ENCODE assay signal across 18 cellular contexts in the genomic region with DNA sequence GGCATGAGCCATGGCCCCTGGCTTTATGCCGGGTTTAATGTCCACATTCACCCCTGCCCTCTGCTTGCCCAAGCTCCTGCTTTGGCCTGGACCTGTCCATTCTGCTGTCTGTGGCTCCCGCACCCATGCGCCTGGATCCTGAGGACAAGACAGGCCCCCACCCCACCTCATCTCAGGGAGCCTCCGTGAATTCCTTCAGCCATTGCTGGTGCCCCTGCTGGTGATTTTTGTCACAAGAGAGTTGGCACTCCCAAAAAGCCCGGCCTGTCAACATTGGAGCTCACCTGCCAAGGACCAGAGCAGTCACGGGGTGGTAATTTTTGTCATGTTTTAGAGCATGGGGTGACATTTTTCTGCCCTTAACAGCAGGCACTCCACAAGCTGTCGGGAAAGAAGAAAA.
DNase-seq lines count a peak whose midpoint lies in the region; ATAC-seq, FAIRE-seq and TF ChIP-seq lines count a peak whose summit lies in the region.
"Had no signal": no experiment of that assay in that cellular context is flagged by ENCODE, and none has a peak within 500 bp of the region (broad histone marks: within the 10 kb centered on the region; RNA-seq: fewer than 3 reads in every experiment).

No MANE protein-coding gene starts in this region.

- H3K9ac ChIP-seq in HCT116 (ENCODE audit: low read length): no peak overlapping the region
- H3K9ac ChIP-seq in K562 (ENCODE audit: insufficient read depth in 1 of 2, low read depth in 2 of 2, low read length in 2 of 2): no peak overlapping the region

- H3K9me1 ChIP-seq in K562 (ENCODE audit: control insufficient read depth, insufficient read depth, low read length): no peaks in the 10 kb centered on the region

- H3K79me2 ChIP-seq in HCT116 (ENCODE audit: insufficient read depth, low read length) (no peaks in the 10 kb centered on the region), K562 (ENCODE audit: control insufficient read depth, insufficient read depth, low read length) (no peaks in the 10 kb centered on the region)

- in situ Hi-C loops in K562 (cut with MboI): no loop called here

- H3K27ac ChIP-seq in A673 (ENCODE audit: low read depth, low read length, poor library complexity, severe bottlenecking) (no peak overlapping the region), HCT116 (ENCODE audit: low read depth, low read length) (no peak overlapping the region), K562 (ENCODE audit: extremely low read depth, low read depth, low read length) (no peak overlapping the region), gastroesophageal sphincter (no peak overlapping the region)

- DNase-seq in A673 (ENCODE audit: low spot score) (no peak), HCT116 (ENCODE audit: low read depth, low spot score) (no peak), K562 (ENCODE audit: extremely low read depth in 1 of 4, low spot score in 3 of 4) (peak in 2 of 4 experiments; percentile 32 to 33), iPS-NIHi7 (ENCODE audit: extremely low spot score) (peak; percentile 53), NCI-H2081 treated with DMSO at 0.1 percent for 48 hours (lab: John Stamatoyannopoulos, UW) (no peak)
- no peak for DNase-seq in activated CD8-positive, alpha-beta memory T cell treated with anti-CD3 and anti-CD28 coated beads, Interleukin-2, amount 50 U/mL, for 48 hours
- DNase-seq: C1 segment of cervical spinal cord; CD4-positive, alpha-beta T cell; DMS79; EL; IMR-90; KG1 had no signal

- H4K20me1 ChIP-seq in HCT116 (ENCODE audit: insufficient read depth) (no peaks in the 10 kb centered on the region), K562 (replicated peaks; ENCODE audit: control insufficient read depth, insufficient read depth, low read length) (no peaks in the 10 kb centered on the region)

- no TSS peak for BruUV-seq in A673 (replicated peaks; lab: Mats Ljungman, UMichigan)
- BruUV-seq in HCT116 (replicated peaks; lab: Mats Ljungman, UMichigan): no TSS peak
- no TSS peak for BruUV-seq in K562 (replicated peaks; lab: Mats Ljungman, UMichigan)

- CTCF ChIA-PET in A673 (lab: Charles Lee) (no interaction called here), HCT116 (lab: Charles Lee) (no interaction called here), K562 (lab: Yijun Ruan, JAX; ENCODE audit: low intra/inter-chr PET ratio) (no interaction called here)

- no peak for FAIRE-seq in K562 (lab: Jason Lieb, UNC)
- FAIRE-seq: G401.6, GM12892, GM19239, H54 had no signal

- no peaks in the 10 kb centered on the region for H3K9me3 ChIP-seq in A673 (ENCODE audit: low read depth, low read length, poor library complexity, severe bottlenecking)
- H3K9me3 ChIP-seq in HCT116 (ENCODE audit: control insufficient read depth in 1 of 2, insufficient read depth in 1 of 2, low read depth in 1 of 2, low read length in 2 of 2): no peaks in the 10 kb centered on the region
- no peaks in the 10 kb centered on the region for H3K9me3 ChIP-seq in K562 (replicated peaks; ENCODE audit: control insufficient read depth, insufficient read depth, low read depth, low read length)
- H3K9me3 ChIP-seq in gastroesophageal sphincter: peaks cover 0 to 5% (median 0%) of the 10 kb centered on the region in 3 donors

- no peaks in the 10 kb centered on the region for H3K9me2 ChIP-seq in HCT116 (ENCODE audit: insufficient read depth)

- H3K4me2 ChIP-seq in HCT116 (ENCODE audit: low read length) (no peak overlapping the region), K562 (ENCODE audit: insufficient read depth, low read length) (no peak overlapping the region)

- H3K4me3 ChIP-seq in A673 (ENCODE audit: low read depth, low read length, poor library complexity, severe bottlenecking) (no peak overlapping the region), HCT116 (replicated peaks in 1 of 2; ENCODE audit: low read depth in 1 of 2, low read length in 2 of 2) (no peak overlapping the region), K562 (no peak overlapping the region), gastroesophageal sphincter (no peak overlapping the region)

- TF ChIP-seq POLR2A in HCT116 (IDR thresholded peaks at IDR 0.05; ENCODE audit: borderline replicate concordance, extremely low read depth, insufficient read depth, insufficient read length) (no peak), K562 (conservative IDR thresholded peaks at IDR 0.05) (no peak), gastroesophageal sphincter (IDR thresholded peaks at IDR 0.05) (no peak)

- intact Hi-C loops in A673 (cut with micrococcal nuclease; ENCODE audit: unreplicated experiment): loop anchor here (10.0 kb wide), 1 partner anchor 731 kb away; no protein-coding TSS in a partner anchor
- intact Hi-C loops in HCT116 (cut with micrococcal nuclease): loop anchor here (10.0 kb wide), 1 partner anchor 1721 kb away; no protein-coding TSS in a partner anchor
- intact Hi-C loops in K562 (cut with micrococcal nuclease): no loop called here

- RAD21 ChIA-PET in HCT116 (lab: Charles Lee; ENCODE audit: low non-redundant PET in 1 of 2, low total read pairs in 2 of 2, uncharacterized antibody in 2 of 2, unreplicated experiment in 2 of 2): no interaction called here

- H3K36me3 ChIP-seq in A673 (ENCODE audit: insufficient read depth, low read length, poor library complexity, severe bottlenecking): no peaks in the 10 kb centered on the region
- no peaks in the 10 kb centered on the region for H3K36me3 ChIP-seq in HCT116 (ENCODE audit: control insufficient read depth in 1 of 2, insufficient read depth in 2 of 2, low read length in 2 of 2)
- H3K36me3 ChIP-seq in K562 (ENCODE audit: control insufficient read depth, insufficient read depth, low read length): no peaks in the 10 kb centered on the region
- H3K36me3 ChIP-seq in gastroesophageal sphincter: no peaks in the 10 kb centered on the region

- H2AFZ ChIP-seq in HCT116 (ENCODE audit: low read depth, low read length, poor library complexity, severe bottlenecking): no peak overlapping the region
- no peak overlapping the region for H2AFZ ChIP-seq in K562 (ENCODE audit: low read depth, low read length)

- no peaks in the 10 kb centered on the region for H3K4me1 ChIP-seq in A673 (ENCODE audit: insufficient read depth, low read length, poor library complexity, severe bottlenecking)
- H3K4me1 ChIP-seq in HCT116 (ENCODE audit: control insufficient read depth in 1 of 2, insufficient read depth in 2 of 2, low read length in 2 of 2): no peaks in the 10 kb centered on the region
- H3K4me1 ChIP-seq in K562 (replicated peaks in 1 of 2; ENCODE audit: control insufficient read depth in 2 of 2, insufficient read depth in 2 of 2, low read length in 2 of 2): no peaks in the 10 kb centered on the region
- no peaks in the 10 kb centered on the region for H3K4me1 ChIP-seq in gastroesophageal sphincter

- ATAC-seq in HCT116: peak; percentile 53
- no peak for ATAC-seq in K562
- ATAC-seq in HG03196 (IDR thresholded peaks at IDR 0.05; ENCODE audit: unreplicated experiment): no peak
- no peak for ATAC-seq in gastroesophageal sphincter

- 0% methylated on average over 7 of the region's 7 CpGs for WGBS in K562 (ENCODE audit: insufficient coverage, low coverage, missing lambda C conversion rate)
- WGBS in gastroesophageal sphincter (ENCODE audit: low coverage in 1 of 2), 2 donors: 75 to 92% methylated on average over 2 to 6 of the region's 7 CpGs

- TF ChIP-seq EP300 in K562 (IDR thresholded peaks at IDR 0.05; ENCODE audit: low read length) (no peak), gastroesophageal sphincter (IDR thresholded peaks at IDR 0.05) (no peak)

- TF ChIP-seq CTCF in A673 (conservative IDR thresholded peaks at IDR 0.05; ENCODE audit: low read depth, low read length) (0 out of 2 replicates have a peak, but pooled peaks have one; percentile 27), HCT116 (IDR thresholded peaks at IDR 0.05 in 2 of 3, conservative IDR thresholded peaks at IDR 0.05 in 1 of 3; ENCODE audit: borderline replicate concordance in 1 of 3, insufficient read depth in 1 of 3, low read depth in 2 of 3, low read length in 2 of 3) (peak in 2 of 3 experiments; percentile 5 to 28; a peak in 3 of 6 replicates), K562 (IDR thresholded peaks at IDR 0.05 in 2 of 3, conservative IDR thresholded peaks at IDR 0.05 in 1 of 3; ENCODE audit: insufficient read depth in 2 of 3, low read depth in 1 of 3, low read length in 3 of 3) (peak; percentile 8 to 14 (median 12); a peak in 1 of 6 replicates), gastroesophageal sphincter (IDR thresholded peaks at IDR 0.05) (no peak)

- POLR2A ChIA-PET in A673 (lab: Charles Lee; ENCODE audit: low non-redundant PET) (no interaction called here), HCT116 (lab: Charles Lee) (no interaction called here), K562 (lab: Yijun Ruan, JAX) (interaction anchor here (0.6 kb wide), 1 partner anchor 1503 kb away, joined by 3 read pairs; no protein-coding TSS in a partner anchor)

- H3K27me3 ChIP-seq in A673 (replicated peaks; ENCODE audit: insufficient read depth, low read depth, low read length, poor library complexity) (no peaks in the 10 kb centered on the region), HCT116 (ENCODE audit: insufficient read depth, low read length) (no peaks in the 10 kb centered on the region), K562 (ENCODE audit: control insufficient read depth in 2 of 2, insufficient read depth in 2 of 2, low read length in 2 of 2) (peaks cover 36 to 54% of the 10 kb centered on the region in 2 experiments), gastroesophageal sphincter (no peaks in the 10 kb centered on the region)

- TF ChIP-seq RAD21 in HCT116 (IDR thresholded peaks at IDR 0.05; ENCODE audit: low read depth) (no peak), K562 (CRISPR knock-in tag; conservative IDR thresholded peaks at IDR 0.05 in 1 of 2, IDR thresholded peaks at IDR 0.05 in 1 of 2) (no peak)

TF ChIP-seq in K562, 482 proteins besides CTCF, POLR2A, EP300 and RAD21 (continues in another document):
- TF ChIP-seq PHF21A (IDR thresholded peaks at IDR 0.05; ENCODE audit: borderline replicate concordance, low read depth) (no peak), BHLHE40 (IDR thresholded peaks at IDR 0.05; ENCODE audit: low read length) (no peak), ZFX (CRISPR knock-in tag; IDR thresholded peaks at IDR 0.05) (no peak), IRF1 (CRISPR knock-in tag; IDR thresholded peaks at IDR 0.05; ENCODE audit: borderline replicate concordance) (no peak), ZKSCAN1 (IDR thresholded peaks at IDR 0.05; ENCODE audit: low read depth, low read length) (no peak), ZFP36 (IDR thresholded peaks at IDR 0.05; ENCODE audit: low read depth, low read length, partially characterized antibody) (no peak), RBFOX2 (IDR thresholded peaks at IDR 0.05; ENCODE audit: low read depth, low read length) (no peak), NELFE (IDR thresholded peaks at IDR 0.05; ENCODE audit: insufficient read depth, insufficient read length) (no peak)

Comparison
In these comparisons a context has a peak if more than half of its experiments do, and no peak if none do; other contexts are left out.
1. CTCF ChIP-seq: peak in A673 (single experiment), HCT116 (2 of 3) and K562 (3 of 3); none in gastroesophageal sphincter (0 of 4).